ENCODE assay signal across 25 cellular contexts in genomic region chr7:71323726-71324125, GRCh38.
"Had no signal": no experiment of that assay in that cellular context is flagged by ENCODE, and none has a peak within 500 bp of the region (broad histone marks: within the 10 kb centered on the region; RNA-seq: fewer than 3 reads in every experiment).

No MANE protein-coding gene starts in this region.

- DNase-seq: activated CD4-positive, alpha-beta memory T cell treated with anti-CD3 and anti-CD28 coated beads, Interleukin-2, amount 10 ng/mL, durations not matched to agents 7 days and 5 days; activated CD4-positive, alpha-beta T cell treated with anti-CD3 and anti-CD28 coated beads for 1 hour; activated CD4-positive, alpha-beta T cell treated with anti-CD3 and anti-CD28 coated beads for 4 hours; activated CD4-positive, alpha-beta T cell treated with anti-CD3 and anti-CD28 coated beads, Interleukin-2, amount 10 ng/mL, durations not matched to agents 7 days and 5 days; activated CD4-positive, alpha-beta T cell treated with anti-CD3 and anti-CD28 coated beads, Interleukin-2, amount 50 U/mL, for 4 hours; activated CD8-positive, alpha-beta memory T cell treated with anti-CD3 and anti-CD28 coated beads, Interleukin-2, amount 50 U/mL, for 48 hours; activated gamma-delta T cell treated with Interleukin-2 at 50 U/mL for 16 hours; activated naive CD4-positive, alpha-beta T cell treated with Interleukin-2 at 50 U/mL for 16 hours; activated naive CD8-positive, alpha-beta T cell treated with anti-CD3 and anti-CD28 coated beads, Interleukin-2, amount 10 ng/mL, durations not matched to agents 7 days and 5 days; activated T-cell treated with anti-CD3 and anti-CD28 coated beads for 4 hours; activated T-cell treated with anti-CD3 and anti-CD28 coated beads, Interleukin-2, amount 50 U/mL, for 24 hours; activated T-cell treated with anti-CD3 and anti-CD28 coated beads, Interleukin-2, amount 50 U/mL, for 72 hours; brain microvascular endothelial cell; dorsolateral prefrontal cortex; effector memory CD4-positive, alpha-beta T cell; endodermal cell; foreskin fibroblast; head of caudate nucleus; T-helper 2 cell had no signal

- H3K4me3 ChIP-seq: ascending aorta, coronary artery, dorsolateral prefrontal cortex had no signal

- H3K4me1 Mint-ChIP-seq: activated CD4-positive, alpha-beta memory T cell treated with anti-CD3 and anti-CD28 coated beads, Interleukin-2, amount 10 ng/mL, durations not matched to agents 7 days and 5 days; activated CD4-positive, alpha-beta T cell treated with anti-CD3 and anti-CD28 coated beads, Interleukin-2, amount 10 ng/mL, durations not matched to agents 7 days and 5 days; activated naive CD8-positive, alpha-beta T cell treated with anti-CD3 and anti-CD28 coated beads, Interleukin-2, amount 10 ng/mL, durations not matched to agents 7 days and 5 days; central memory CD8-positive, alpha-beta T cell had no signal

- H3K27ac Mint-ChIP-seq: activated CD4-positive, alpha-beta memory T cell treated with anti-CD3 and anti-CD28 coated beads, Interleukin-2, amount 10 ng/mL, durations not matched to agents 7 days and 5 days; activated CD4-positive, alpha-beta T cell treated with anti-CD3 and anti-CD28 coated beads, Interleukin-2, amount 10 ng/mL, durations not matched to agents 7 days and 5 days; activated naive CD4-positive, alpha-beta T cell treated with anti-CD3 and anti-CD28 coated beads, Interleukin-2, amount 50 U/mL, for 72 hours; activated naive CD8-positive, alpha-beta T cell treated with anti-CD3 and anti-CD28 coated beads, Interleukin-2, amount 10 ng/mL, durations not matched to agents 7 days and 5 days; activated T-cell treated with anti-CD3 and anti-CD28 coated beads, Interleukin-2, amount 50 U/mL, for 24 hours; activated T-cell treated with anti-CD3 and anti-CD28 coated beads, Interleukin-2, amount 50 U/mL, for 72 hours; dendritic cell treated with granulocyte-macrophage colony-stimulating factor and Interleukin-4, amounts not matched to agents 40 ng/mL and 50 ng/mL, for 4 days; endodermal cell had no signal

- H3K9me3 ChIP-seq: ascending aorta had no signal

- H3K27me3 Mint-ChIP-seq: activated CD4-positive, alpha-beta memory T cell treated with anti-CD3 and anti-CD28 coated beads, Interleukin-2, amount 10 ng/mL, durations not matched to agents 7 days and 5 days; activated CD4-positive, alpha-beta T cell treated with anti-CD3 and anti-CD28 coated beads, Interleukin-2, amount 10 ng/mL, durations not matched to agents 7 days and 5 days; activated naive CD8-positive, alpha-beta T cell treated with anti-CD3 and anti-CD28 coated beads, Interleukin-2, amount 10 ng/mL, durations not matched to agents 7 days and 5 days; activated T-cell treated with anti-CD3 and anti-CD28 coated beads, Interleukin-2, amount 50 U/mL, for 24 hours; central memory CD8-positive, alpha-beta T cell; dendritic cell treated with granulocyte-macrophage colony-stimulating factor and Interleukin-4, amounts not matched to agents 40 ng/mL and 50 ng/mL, for 4 days had no signal

- H3K27me3 ChIP-seq: ascending aorta, brain microvascular endothelial cell had no signal

- H3K36me3 ChIP-seq: ascending aorta, brain microvascular endothelial cell had no signal

- ATAC-seq: activated naive CD4-positive, alpha-beta T cell treated with anti-CD3 and anti-CD28 coated beads, Interleukin-2, amount 50 U/mL, for 72 hours; activated T-cell treated with anti-CD3 and anti-CD28 coated beads, Interleukin-2, amount 50 U/mL, for 72 hours; esophagus mucosa had no signal

- H3K27ac ChIP-seq: ascending aorta, brain microvascular endothelial cell, coronary artery, dorsolateral prefrontal cortex had no signal

- H3K36me3 Mint-ChIP-seq: activated naive CD8-positive, alpha-beta T cell treated with anti-CD3 and anti-CD28 coated beads, Interleukin-2, amount 10 ng/mL, durations not matched to agents 7 days and 5 days had no signal

- H3K4me1 ChIP-seq: ascending aorta had no signal

- H3K4me3 Mint-ChIP-seq: activated CD4-positive, alpha-beta memory T cell treated with anti-CD3 and anti-CD28 coated beads, Interleukin-2, amount 10 ng/mL, durations not matched to agents 7 days and 5 days; activated CD4-positive, alpha-beta T cell treated with anti-CD3 and anti-CD28 coated beads, Interleukin-2, amount 10 ng/mL, durations not matched to agents 7 days and 5 days; activated naive CD8-positive, alpha-beta T cell treated with anti-CD3 and anti-CD28 coated beads, Interleukin-2, amount 10 ng/mL, durations not matched to agents 7 days and 5 days; activated T-cell treated with anti-CD3 and anti-CD28 coated beads, Interleukin-2, amount 50 U/mL, for 24 hours; activated T-cell treated with anti-CD3 and anti-CD28 coated beads, Interleukin-2, amount 50 U/mL, for 72 hours; central memory CD8-positive, alpha-beta T cell; dendritic cell treated with granulocyte-macrophage colony-stimulating factor and Interleukin-4, amounts not matched to agents 40 ng/mL and 50 ng/mL, for 4 days; endodermal cell had no signal
